ENCODE assay signal across 8 cellular contexts in the genomic region with DNA sequence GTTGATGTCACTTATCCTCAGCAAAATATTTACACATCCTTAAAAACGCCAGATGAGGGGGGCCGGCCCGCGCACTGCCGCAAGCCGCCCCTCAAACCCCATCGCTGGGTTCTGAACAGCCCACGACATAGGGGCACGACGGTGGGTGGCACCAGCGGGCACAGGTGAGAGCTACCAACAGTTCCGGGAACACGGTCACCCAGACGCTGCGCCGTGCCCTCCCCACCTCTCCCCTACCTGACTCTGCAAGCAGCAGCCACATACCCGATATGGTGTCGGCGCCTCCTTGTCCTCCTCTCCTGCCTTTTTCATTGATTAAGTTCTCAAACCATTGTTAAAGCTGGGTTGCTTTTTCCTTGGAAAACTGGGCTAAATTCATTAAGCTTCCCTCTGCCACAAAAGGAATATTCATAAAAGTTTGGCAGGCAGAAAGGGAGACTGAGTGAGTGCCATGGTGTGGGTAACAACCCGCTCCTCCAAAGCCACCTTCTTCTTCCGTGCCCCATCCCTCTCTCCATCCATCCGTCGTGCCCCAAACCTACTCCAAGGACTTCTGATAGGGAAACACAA. TPM values are rescaled to one million over a fixed set of nuclear protein-coding genes. Genes with fewer than 3 reads are reported as not detected.
DNase-seq lines count a peak whose midpoint lies in the region; ATAC-seq lines count a peak whose summit lies in the region.

No MANE protein-coding gene starts in this region.

- ATAC-seq in central memory CD8-positive, alpha-beta T cell (replicated peaks; ENCODE audit: extremely low read depth, poor library complexity, severe bottlenecking): no peak
- peak; percentile 54 for ATAC-seq in aorta (ENCODE audit: low FRiP score)
- ATAC-seq in esophagus mucosa: no peak

- H3K4me3 Mint-ChIP-seq in central memory CD8-positive, alpha-beta T cell: peak overlapping the region; percentile 56

- H3K4me1 Mint-ChIP-seq in central memory CD8-positive, alpha-beta T cell: no peaks in the 10 kb centered on the region

- no peaks in the 10 kb centered on the region for H3K27me3 ChIP-seq in mucosa of stomach (ENCODE audit: control insufficient read depth, insufficient read depth, low read length)
- no peaks in the 10 kb centered on the region for H3K27me3 ChIP-seq in aorta (ENCODE audit: control insufficient read depth in 1 of 2, insufficient read depth in 2 of 2, low read length in 1 of 2)

- intact Hi-C loops in aorta (cut with DNase I): loop anchor here in 1 of 2 donors (5.0 kb wide), 1 partner anchor 42 kb away; no protein-coding TSS in a partner anchor
- intact Hi-C loops in posterior vena cava (cut with DNase I): loop anchor here in 1 of 2 donors (10.0 kb wide), 1 partner anchor 1555 kb away; no protein-coding TSS in a partner anchor

- WGBS in aorta, 2 donors: 1 to 23% methylated on average over 23 of the region's 23 CpGs

- H3K9me3 ChIP-seq in mucosa of stomach (ENCODE audit: control insufficient read depth, low read length) (no peaks in the 10 kb centered on the region), aorta (ENCODE audit: control insufficient read depth, low read length) (no peaks in the 10 kb centered on the region)

- H3K4me3 ChIP-seq in mucosa of stomach (ENCODE audit: low read length) (peak overlapping the region; percentile 36), aorta (ENCODE audit: low read length in 2 of 2) (peak overlapping the region; percentile 1 to 62)

- H3K9ac ChIP-seq in mucosa of stomach (ENCODE audit: low read length): peak overlapping the region; percentile 47

- H3K36me3 ChIP-seq in mucosa of stomach (ENCODE audit: control insufficient read depth, insufficient read depth, low read length) (no peaks in the 10 kb centered on the region), aorta (ENCODE audit: control insufficient read depth in 1 of 2, insufficient read depth in 2 of 2, low read length in 1 of 2) (no peaks in the 10 kb centered on the region)

- H3K27ac Mint-ChIP-seq in central memory CD8-positive, alpha-beta T cell (ENCODE audit: low read depth): no peak overlapping the region

- H3K27ac ChIP-seq in aorta (ENCODE audit: low read depth in 1 of 2, low read length in 2 of 2): no peak overlapping the region

- H3K27me3 Mint-ChIP-seq in central memory CD8-positive, alpha-beta T cell: peaks cover 49% of the 10 kb centered on the region

- H3K4me1 ChIP-seq in mucosa of stomach (ENCODE audit: control insufficient read depth, insufficient read depth, low read length) (peaks cover 4% of the 10 kb centered on the region), aorta (ENCODE audit: control insufficient read depth in 1 of 2, insufficient read depth in 2 of 2, low read length in 2 of 2) (no peaks in the 10 kb centered on the region)

- H3K9me3 Mint-ChIP-seq in central memory CD8-positive, alpha-beta T cell: no peaks in the 10 kb centered on the region

- DNase-seq in stimulated activated CD4-positive, alpha-beta T cell treated with anti-CD3 and anti-CD28 coated beads, Interleukin-1b, Interleukin-23, amount 100 ng/mL, for 48 hours: peak; percentile 4
- no peak for DNase-seq in stimulated activated CD4-positive, alpha-beta T cell treated with anti-CD3 and anti-CD28 coated beads, Interleukin-12 subunit alpha, Interleukin-12 subunit beta, amount 100 ng/mL, for 4 hours
- DNase-seq in central memory CD8-positive, alpha-beta T cell (ENCODE audit: low spot score in 2 of 2): no peak
- no peak for DNase-seq in aorta
- no peak for DNase-seq in posterior vena cava (ENCODE audit: low spot score)
- no peak for DNase-seq in activated gamma-delta T cell treated with Interleukin-2 at 50 U/mL for 16 hours

- no peaks in the 10 kb centered on the region for H3K36me3 Mint-ChIP-seq in central memory CD8-positive, alpha-beta T cell (ENCODE audit: insufficient read depth)

RNA-seq across cellular contexts. Expression of a gene that starts 1.4 kb away (rescaled TPM):
- total RNA-seq in aorta: 10 to 100 TPM; 24.9 to 32.2 TPM
- 10 to 100 TPM; 26.8 to 32.2 TPM for polyA plus RNA-seq in aorta
- total RNA-seq in posterior vena cava: 10 to 100 TPM; 32.5 to 33.8 TPM
- 1.1 TPM for total RNA-seq in esophagus mucosa

Comparison
In these comparisons a context has a peak if more than half of its experiments do, and no peak if none do; other contexts are left out.
1. RNA of a gene that starts 1.4 kb away (total RNA-seq): 32.5 to 33.8 TPM in posterior vena cava and 24.9 to 32.2 TPM in aorta; 1.1 TPM in esophagus mucosa (single experiment); every median in the first group is over 10 times any median in the second.